16 cellular contexts compared by ENCODE assay signal in the genomic region with DNA sequence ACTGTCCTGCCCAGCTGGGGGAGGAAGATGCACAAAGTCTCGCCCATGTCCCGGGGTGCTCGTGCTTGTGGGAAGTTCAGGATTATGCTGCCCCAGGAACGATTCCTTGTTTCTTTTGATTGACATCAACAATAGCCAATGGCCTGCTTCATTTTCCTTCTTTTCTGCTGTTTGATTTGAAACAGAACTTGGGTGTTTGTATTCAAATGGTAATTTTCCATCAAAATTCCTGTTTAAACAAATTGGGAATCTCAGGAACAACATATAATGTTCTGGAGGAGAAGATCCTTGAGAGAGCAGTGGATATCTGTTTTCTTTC.
DNase-seq lines count a peak whose midpoint lies in the region; ATAC-seq and TF ChIP-seq lines count a peak whose summit lies in the region.
"Had no signal": no experiment of that assay in that cellular context is flagged by ENCODE, and none has a peak within 500 bp of the region (broad histone marks: within the 10 kb centered on the region; RNA-seq: fewer than 3 reads in every experiment).

No MANE protein-coding gene starts in this region.

- H3K27me3 ChIP-seq in left ventricle myocardium inferior (ENCODE audit: low read depth): no peaks in the 10 kb centered on the region
- H3K27me3 ChIP-seq in breast epithelium: no peaks in the 10 kb centered on the region

- H3K36me3 ChIP-seq in left ventricle myocardium inferior (no peaks in the 10 kb centered on the region), breast epithelium (no peaks in the 10 kb centered on the region)
- H3K36me3 ChIP-seq: HAP-1 had no signal

- ATAC-seq in left ventricle myocardium superior (no peak), GM19035 (IDR thresholded peaks at IDR 0.05; ENCODE audit: unreplicated experiment) (no peak)
- ATAC-seq: GM12878 had no signal

- H3K9me3 ChIP-seq in left ventricle myocardium inferior (replicated peaks): no peaks in the 10 kb centered on the region
- no peaks in the 10 kb centered on the region for H3K9me3 ChIP-seq in breast epithelium
- H3K9me3 ChIP-seq: HAP-1 had no signal

- no peak for TF ChIP-seq CTCF in left ventricle myocardium inferior (IDR thresholded peaks at IDR 0.05; ENCODE audit: borderline replicate concordance)
- no peak for TF ChIP-seq CTCF in fibroblast of mammary gland (conservative IDR thresholded peaks at IDR 0.05; ENCODE audit: control insufficient read depth, insufficient read depth, low read depth, low read length)
- TF ChIP-seq CTCF in breast epithelium (IDR thresholded peaks at IDR 0.05): no peak

- H3K4me3 ChIP-seq in left ventricle myocardium inferior (no peak overlapping the region), fibroblast of mammary gland (ENCODE audit: control insufficient read depth, low read depth, low read length) (no peak overlapping the region), breast epithelium (no peak overlapping the region)
- H3K4me3 ChIP-seq: GM12878, HAP-1 had no signal

- DNase-seq in left ventricle myocardium inferior: no peak
- DNase-seq in left ventricle myocardium superior: no peak
- DNase-seq in HEK293T (ENCODE audit: extremely low spot score): no peak
- DNase-seq in fibroblast of mammary gland (ENCODE audit: low read depth): peak; percentile 7
- no peak for DNase-seq in breast epithelium (ENCODE audit: low spot score in 2 of 2)
- DNase-seq in mesenteric fat pad (ENCODE audit: low spot score): no peak
- DNase-seq: Calu3; CD4-positive, alpha-beta memory T cell; COR-L47; DMS79; EL; GDM1; GOT3 had no signal

- no peak for TF ChIP-seq POLR2A in breast epithelium (IDR thresholded peaks at IDR 0.05)

- peaks cover 40% of the 10 kb centered on the region for H3K4me1 ChIP-seq in left ventricle myocardium inferior
- H3K4me1 ChIP-seq in breast epithelium: no peaks in the 10 kb centered on the region
- H3K4me1 ChIP-seq: HAP-1 had no signal

- POLR2A ChIA-PET in HEK293T (lab: Yijun Ruan, JAX): no interaction called here

- intact Hi-C loops in left ventricle myocardium inferior (cut with micrococcal nuclease) (no loop called here), left ventricle myocardium superior (cut with micrococcal nuclease) (no loop called here), breast epithelium (cut with DNase I; ENCODE audit: low total_unique reads) (no loop called here)

- CTCF ChIA-PET in HEK293T (lab: Yijun Ruan, JAX): no interaction called here

- H3K27ac ChIP-seq in left ventricle myocardium inferior (replicated peaks): peak overlapping the region; percentile 81
- H3K27ac ChIP-seq in breast epithelium: no peak overlapping the region

TF ChIP-seq in HEK293T, 16 proteins besides CTCF, POLR2A, EP300 and RAD21:
- TF ChIP-seq SP1 (IDR thresholded peaks at IDR 0.05): no peak
- peak; percentile 72 for TF ChIP-seq PKNOX1 (IDR thresholded peaks at IDR 0.05)
